ENCODE assay signal across 1 cellular context in the genomic region with DNA sequence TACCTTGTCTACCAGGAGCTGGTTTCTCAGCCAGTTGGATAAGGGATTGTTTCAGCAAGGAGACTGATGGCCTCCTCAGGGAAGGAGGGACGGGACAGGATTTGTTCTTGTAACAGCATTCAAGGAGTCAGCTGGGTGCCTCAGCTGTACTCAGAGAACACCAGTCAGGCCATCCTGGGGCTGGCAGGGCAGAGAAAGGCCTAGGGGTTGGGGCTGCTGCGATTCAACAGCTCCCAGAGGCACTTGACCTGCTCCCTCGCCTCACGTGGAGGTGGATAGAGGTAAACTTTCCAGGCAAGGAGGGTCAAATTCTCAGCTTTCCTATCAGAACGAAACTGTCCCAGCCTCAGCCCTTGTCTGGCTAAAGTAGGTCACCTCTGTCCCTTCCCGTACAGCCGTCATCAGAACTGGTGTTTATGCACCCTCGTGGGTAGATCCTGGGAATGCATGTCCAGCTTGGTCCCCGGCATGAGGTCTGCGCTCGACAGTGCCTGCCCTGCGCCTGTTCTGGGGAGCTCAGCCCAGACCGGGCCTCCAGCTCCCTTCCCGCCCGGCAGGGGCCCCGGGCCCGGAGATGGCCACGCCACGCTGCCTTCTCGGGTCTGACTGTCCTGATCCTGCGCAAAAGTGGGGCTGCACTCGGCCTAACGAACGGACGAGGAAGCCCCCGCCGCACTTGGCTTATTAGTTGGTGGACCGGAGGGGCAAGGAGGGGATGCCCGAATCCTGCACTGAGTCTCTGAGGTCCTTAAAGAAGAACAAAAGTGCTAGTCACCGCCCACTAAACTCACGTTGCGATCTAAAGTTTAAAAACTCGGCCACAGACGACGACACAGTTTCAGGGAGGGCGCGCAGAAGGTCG.
A peak's percentile ranks its signal among the peaks of the same experiment; 100 is the strongest.
TF ChIP-seq lines count a peak whose summit lies in the region.

No MANE protein-coding gene starts in this region.

TF ChIP-seq in K562, 482 proteins besides CTCF, POLR2A, EP300 and RAD21 (continued from another document and continues in another):
- TF ChIP-seq ZNF384 (IDR thresholded peaks at IDR 0.05; ENCODE audit: low read depth, low read length) = no peak
- TF ChIP-seq ZNF436 (CRISPR knock-in tag; IDR thresholded peaks at IDR 0.05) = no peak
- no peak for TF ChIP-seq ELF2 (CRISPR knock-in tag; IDR thresholded peaks at IDR 0.05)
- TF ChIP-seq RAD51 (IDR thresholded peaks at IDR 0.05; ENCODE audit: borderline replicate concordance, low read depth) = no peak
- TF ChIP-seq, protein P1, sequence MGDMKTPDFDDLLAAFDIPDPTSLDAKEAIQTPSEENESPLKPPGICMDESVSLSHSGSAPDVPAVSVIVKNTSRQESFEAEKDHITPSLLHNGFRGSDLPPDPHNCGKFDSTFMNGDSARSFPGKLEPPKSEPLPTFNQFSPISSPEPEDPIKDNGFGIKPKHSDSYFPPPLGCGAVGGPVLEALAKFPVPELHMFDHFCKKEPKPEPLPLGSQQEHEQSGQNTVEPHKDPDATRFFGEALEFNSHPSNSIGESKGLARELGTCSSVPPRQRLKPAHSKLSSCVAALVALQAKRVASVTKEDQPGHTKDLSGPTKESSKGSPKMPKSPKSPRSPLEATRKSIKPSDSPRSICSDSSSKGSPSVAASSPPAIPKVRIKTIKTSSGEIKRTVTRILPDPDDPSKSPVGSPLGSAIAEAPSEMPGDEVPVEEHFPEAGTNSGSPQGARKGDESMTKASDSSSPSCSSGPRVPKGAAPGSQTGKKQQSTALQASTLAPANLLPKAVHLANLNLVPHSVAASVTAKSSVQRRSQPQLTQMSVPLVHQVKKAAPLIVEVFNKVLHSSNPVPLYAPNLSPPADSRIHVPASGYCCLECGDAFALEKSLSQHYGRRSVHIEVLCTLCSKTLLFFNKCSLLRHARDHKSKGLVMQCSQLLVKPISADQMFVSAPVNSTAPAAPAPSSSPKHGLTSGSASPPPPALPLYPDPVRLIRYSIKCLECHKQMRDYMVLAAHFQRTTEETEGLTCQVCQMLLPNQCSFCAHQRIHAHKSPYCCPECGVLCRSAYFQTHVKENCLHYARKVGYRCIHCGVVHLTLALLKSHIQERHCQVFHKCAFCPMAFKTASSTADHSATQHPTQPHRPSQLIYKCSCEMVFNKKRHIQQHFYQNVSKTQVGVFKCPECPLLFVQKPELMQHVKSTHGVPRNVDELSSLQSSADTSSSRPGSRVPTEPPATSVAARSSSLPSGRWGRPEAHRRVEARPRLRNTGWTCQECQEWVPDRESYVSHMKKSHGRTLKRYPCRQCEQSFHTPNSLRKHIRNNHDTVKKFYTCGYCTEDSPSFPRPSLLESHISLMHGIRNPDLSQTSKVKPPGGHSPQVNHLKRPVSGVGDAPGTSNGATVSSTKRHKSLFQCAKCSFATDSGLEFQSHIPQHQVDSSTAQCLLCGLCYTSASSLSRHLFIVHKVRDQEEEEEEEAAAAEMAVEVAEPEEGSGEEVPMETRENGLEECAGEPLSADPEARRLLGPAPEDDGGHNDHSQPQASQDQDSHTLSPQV (IDR thresholded peaks at IDR 0.05) = peak; percentile 86; the same call in 1 of the 2 replicates
- TF ChIP-seq ZNF764 (CRISPR knock-in tag; IDR thresholded peaks at IDR 0.05; ENCODE audit: low read depth) = no peak
- TF ChIP-seq, protein P2, sequence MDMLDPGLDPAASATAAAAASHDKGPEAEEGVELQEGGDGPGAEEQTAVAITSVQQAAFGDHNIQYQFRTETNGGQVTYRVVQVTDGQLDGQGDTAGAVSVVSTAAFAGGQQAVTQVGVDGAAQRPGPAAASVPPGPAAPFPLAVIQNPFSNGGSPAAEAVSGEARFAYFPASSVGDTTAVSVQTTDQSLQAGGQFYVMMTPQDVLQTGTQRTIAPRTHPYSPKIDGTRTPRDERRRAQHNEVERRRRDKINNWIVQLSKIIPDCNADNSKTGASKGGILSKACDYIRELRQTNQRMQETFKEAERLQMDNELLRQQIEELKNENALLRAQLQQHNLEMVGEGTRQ (CRISPR knock-in tag; IDR thresholded peaks at IDR 0.05) = no peak
- TF ChIP-seq CAMTA2 (CRISPR knock-in tag; conservative IDR thresholded peaks at IDR 0.05) = no peak
- TF ChIP-seq, protein P3, sequence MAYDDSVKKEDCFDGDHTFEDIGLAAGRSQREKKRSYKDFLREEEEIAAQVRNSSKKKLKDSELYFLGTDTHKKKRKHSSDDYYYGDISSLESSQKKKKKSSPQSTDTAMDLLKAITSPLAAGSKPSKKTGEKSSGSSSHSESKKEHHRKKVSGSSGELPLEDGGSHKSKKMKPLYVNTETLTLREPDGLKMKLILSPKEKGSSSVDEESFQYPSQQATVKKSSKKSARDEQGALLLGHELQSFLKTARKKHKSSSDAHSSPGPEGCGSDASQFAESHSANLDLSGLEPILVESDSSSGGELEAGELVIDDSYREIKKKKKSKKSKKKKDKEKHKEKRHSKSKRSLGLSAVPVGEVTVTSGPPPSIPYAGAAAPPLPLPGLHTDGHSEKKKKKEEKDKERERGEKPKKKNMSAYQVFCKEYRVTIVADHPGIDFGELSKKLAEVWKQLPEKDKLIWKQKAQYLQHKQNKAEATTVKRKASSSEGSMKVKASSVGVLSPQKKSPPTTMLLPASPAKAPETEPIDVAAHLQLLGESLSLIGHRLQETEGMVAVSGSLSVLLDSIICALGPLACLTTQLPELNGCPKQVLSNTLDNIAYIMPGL (CRISPR knock-in tag; IDR thresholded peaks at IDR 0.05) = peak; percentile 65; the same call in 1 of the 2 replicates
- no peak for TF ChIP-seq TAF15 (IDR thresholded peaks at IDR 0.05; ENCODE audit: low read depth, low read length)
- TF ChIP-seq, protein P4, sequence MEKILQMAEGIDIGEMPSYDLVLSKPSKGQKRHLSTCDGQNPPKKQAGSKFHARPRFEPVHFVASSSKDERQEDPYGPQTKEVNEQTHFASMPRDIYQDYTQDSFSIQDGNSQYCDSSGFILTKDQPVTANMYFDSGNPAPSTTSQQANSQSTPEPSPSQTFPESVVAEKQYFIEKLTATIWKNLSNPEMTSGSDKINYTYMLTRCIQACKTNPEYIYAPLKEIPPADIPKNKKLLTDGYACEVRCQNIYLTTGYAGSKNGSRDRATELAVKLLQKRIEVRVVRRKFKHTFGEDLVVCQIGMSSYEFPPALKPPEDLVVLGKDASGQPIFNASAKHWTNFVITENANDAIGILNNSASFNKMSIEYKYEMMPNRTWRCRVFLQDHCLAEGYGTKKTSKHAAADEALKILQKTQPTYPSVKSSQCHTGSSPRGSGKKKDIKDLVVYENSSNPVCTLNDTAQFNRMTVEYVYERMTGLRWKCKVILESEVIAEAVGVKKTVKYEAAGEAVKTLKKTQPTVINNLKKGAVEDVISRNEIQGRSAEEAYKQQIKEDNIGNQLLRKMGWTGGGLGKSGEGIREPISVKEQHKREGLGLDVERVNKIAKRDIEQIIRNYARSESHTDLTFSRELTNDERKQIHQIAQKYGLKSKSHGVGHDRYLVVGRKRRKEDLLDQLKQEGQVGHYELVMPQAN (IDR thresholded peaks at IDR 0.05; ENCODE audit: borderline replicate concordance) = no peak
- TF ChIP-seq RBM22 (IDR thresholded peaks at IDR 0.05; ENCODE audit: low read depth, low read length, poor library complexity, severe bottlenecking) = no peak
- TF ChIP-seq, protein P5, sequence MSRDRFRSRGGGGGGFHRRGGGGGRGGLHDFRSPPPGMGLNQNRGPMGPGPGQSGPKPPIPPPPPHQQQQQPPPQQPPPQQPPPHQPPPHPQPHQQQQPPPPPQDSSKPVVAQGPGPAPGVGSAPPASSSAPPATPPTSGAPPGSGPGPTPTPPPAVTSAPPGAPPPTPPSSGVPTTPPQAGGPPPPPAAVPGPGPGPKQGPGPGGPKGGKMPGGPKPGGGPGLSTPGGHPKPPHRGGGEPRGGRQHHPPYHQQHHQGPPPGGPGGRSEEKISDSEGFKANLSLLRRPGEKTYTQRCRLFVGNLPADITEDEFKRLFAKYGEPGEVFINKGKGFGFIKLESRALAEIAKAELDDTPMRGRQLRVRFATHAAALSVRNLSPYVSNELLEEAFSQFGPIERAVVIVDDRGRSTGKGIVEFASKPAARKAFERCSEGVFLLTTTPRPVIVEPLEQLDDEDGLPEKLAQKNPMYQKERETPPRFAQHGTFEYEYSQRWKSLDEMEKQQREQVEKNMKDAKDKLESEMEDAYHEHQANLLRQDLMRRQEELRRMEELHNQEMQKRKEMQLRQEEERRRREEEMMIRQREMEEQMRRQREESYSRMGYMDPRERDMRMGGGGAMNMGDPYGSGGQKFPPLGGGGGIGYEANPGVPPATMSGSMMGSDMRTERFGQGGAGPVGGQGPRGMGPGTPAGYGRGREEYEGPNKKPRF (IDR thresholded peaks at IDR 0.05; ENCODE audit: low read depth, low read length) = no peak
- TF ChIP-seq, protein P6, sequence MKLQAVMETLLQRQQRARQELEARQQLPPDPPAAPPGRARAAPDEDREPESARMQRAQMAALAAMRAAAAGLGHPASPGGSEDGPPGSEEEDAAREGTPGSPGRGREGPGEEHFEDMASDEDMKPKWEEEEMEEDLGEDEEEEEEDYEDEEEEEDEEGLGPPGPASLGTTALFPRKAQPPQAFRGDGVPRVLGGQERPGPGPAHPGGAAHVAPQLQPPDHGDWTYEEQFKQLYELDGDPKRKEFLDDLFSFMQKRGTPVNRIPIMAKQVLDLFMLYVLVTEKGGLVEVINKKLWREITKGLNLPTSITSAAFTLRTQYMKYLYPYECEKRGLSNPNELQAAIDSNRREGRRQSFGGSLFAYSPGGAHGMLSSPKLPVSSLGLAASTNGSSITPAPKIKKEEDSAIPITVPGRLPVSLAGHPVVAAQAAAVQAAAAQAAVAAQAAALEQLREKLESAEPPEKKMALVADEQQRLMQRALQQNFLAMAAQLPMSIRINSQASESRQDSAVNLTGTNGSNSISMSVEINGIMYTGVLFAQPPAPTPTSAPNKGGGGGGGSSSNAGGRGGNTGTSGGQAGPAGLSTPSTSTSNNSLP (IDR thresholded peaks at IDR 0.05; ENCODE audit: borderline replicate concordance, low read depth, low read length) = no peak
- TF ChIP-seq NR1H2 (CRISPR knock-in tag; IDR thresholded peaks at IDR 0.05) = no peak; the same call in 1 of the 2 replicates
- TF ChIP-seq ZNF717 (CRISPR knock-in tag; IDR thresholded peaks at IDR 0.05) = no peak
- TF ChIP-seq, protein P7, sequence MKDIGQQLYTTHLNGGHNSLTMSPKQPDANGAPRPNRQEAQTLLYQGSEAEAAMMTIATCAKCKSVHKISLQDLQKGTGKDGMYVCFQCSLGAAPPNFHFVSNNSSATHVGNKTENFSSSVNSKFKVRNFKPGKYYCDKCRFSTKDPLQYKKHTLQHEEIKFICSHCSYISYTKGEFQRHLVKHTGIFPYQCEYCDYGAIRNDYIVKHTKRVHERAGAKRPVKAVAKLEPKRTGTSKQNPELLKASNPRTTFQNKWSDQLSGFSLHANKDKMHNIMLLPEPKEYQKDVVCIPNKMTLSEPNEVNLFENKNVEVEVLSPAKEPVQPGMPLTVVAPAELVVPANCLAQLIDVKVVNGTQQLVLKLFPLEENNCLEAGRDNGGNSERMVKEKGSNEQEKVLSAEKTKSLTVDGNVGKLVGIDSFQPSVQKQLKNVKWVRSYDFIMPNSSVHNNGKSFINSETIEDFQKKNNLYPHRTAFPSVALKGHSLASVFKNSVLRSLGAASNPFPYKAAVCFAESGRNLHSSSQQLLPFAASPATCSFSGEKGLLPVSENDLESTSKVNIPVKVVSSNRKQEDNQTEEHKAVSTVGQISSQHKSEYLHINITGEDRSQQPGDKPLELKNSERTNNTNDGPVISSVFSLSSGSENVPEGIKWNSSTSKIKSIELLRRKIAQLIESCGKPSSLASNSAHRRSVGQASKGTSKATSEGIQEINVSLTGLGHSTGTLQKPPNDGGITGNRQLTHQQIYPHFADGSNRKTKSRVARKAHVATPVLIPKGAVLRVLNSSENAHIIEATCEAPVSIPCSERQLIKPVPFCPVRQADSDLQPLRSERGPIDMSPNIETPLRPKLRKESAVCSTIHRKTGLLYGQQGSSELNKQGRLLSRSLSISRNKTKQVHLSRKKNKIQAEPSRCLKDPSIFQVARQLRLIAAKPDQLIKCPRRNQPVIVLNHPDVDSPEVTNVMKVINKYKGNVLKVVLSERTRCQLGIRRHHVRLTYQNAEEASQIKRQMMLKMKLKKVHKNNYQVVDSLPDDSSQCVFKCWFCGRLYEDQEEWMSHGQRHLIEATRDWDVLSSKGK (CRISPR knock-in tag; IDR thresholded peaks at IDR 0.05) = no peak
- no peak for TF ChIP-seq LEF1 (IDR thresholded peaks at IDR 0.05)
- TF ChIP-seq, protein P8, sequence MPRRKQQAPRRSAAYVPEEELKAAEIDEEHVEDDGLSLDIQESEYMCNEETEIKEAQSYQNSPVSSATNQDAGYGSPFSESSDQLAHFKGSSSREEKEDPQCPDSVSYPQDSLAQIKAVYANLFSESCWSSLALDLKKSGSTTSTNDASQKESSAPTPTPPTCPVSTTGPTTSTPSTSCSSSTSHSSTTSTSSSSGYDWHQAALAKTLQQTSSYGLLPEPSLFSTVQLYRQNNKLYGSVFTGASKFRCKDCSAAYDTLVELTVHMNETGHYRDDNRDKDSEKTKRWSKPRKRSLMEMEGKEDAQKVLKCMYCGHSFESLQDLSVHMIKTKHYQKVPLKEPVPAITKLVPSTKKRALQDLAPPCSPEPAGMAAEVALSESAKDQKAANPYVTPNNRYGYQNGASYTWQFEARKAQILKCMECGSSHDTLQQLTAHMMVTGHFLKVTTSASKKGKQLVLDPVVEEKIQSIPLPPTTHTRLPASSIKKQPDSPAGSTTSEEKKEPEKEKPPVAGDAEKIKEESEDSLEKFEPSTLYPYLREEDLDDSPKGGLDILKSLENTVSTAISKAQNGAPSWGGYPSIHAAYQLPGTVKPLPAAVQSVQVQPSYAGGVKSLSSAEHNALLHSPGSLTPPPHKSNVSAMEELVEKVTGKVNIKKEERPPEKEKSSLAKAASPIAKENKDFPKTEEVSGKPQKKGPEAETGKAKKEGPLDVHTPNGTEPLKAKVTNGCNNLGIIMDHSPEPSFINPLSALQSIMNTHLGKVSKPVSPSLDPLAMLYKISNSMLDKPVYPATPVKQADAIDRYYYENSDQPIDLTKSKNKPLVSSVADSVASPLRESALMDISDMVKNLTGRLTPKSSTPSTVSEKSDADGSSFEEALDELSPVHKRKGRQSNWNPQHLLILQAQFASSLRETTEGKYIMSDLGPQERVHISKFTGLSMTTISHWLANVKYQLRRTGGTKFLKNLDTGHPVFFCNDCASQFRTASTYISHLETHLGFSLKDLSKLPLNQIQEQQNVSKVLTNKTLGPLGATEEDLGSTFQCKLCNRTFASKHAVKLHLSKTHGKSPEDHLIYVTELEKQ (CRISPR knock-in tag; IDR thresholded peaks at IDR 0.05) = no peak
- no peak for TF ChIP-seq ERF (CRISPR knock-in tag; IDR thresholded peaks at IDR 0.05)
- no peak for TF ChIP-seq HMG20A (CRISPR knock-in tag; conservative IDR thresholded peaks at IDR 0.05)
- peak; percentile 59; the same call in 1 of the 2 replicates for TF ChIP-seq ZFX (CRISPR knock-in tag; IDR thresholded peaks at IDR 0.05)
- no peak for TF ChIP-seq XRCC3 (IDR thresholded peaks at IDR 0.05)
- TF ChIP-seq NCOA4 (IDR thresholded peaks at IDR 0.05; ENCODE audit: partially characterized antibody) = no peak
- TF ChIP-seq NR2F6 (CRISPR knock-in tag; IDR thresholded peaks at IDR 0.05) = no peak
- TF ChIP-seq, protein P9, sequence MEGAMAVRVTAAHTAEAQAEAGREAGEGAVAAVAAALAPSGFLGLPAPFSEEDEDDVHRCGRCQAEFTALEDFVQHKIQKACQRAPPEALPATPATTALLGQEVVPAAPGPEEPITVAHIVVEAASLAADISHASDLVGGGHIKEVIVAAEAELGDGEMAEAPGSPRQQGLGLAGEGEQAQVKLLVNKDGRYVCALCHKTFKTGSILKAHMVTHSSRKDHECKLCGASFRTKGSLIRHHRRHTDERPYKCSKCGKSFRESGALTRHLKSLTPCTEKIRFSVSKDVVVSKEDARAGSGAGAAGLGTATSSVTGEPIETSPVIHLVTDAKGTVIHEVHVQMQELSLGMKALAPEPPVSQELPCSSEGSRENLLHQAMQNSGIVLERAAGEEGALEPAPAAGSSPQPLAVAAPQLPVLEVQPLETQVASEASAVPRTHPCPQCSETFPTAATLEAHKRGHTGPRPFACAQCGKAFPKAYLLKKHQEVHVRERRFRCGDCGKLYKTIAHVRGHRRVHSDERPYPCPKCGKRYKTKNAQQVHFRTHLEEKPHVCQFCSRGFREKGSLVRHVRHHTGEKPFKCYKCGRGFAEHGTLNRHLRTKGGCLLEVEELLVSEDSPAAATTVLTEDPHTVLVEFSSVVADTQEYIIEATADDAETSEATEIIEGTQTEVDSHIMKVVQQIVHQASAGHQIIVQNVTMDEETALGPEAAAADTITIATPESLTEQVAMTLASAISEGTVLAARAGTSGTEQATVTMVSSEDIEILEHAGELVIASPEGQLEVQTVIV (CRISPR knock-in tag; IDR thresholded peaks at IDR 0.05; ENCODE audit: borderline replicate concordance) = no peak
